In the genomic region with DNA sequence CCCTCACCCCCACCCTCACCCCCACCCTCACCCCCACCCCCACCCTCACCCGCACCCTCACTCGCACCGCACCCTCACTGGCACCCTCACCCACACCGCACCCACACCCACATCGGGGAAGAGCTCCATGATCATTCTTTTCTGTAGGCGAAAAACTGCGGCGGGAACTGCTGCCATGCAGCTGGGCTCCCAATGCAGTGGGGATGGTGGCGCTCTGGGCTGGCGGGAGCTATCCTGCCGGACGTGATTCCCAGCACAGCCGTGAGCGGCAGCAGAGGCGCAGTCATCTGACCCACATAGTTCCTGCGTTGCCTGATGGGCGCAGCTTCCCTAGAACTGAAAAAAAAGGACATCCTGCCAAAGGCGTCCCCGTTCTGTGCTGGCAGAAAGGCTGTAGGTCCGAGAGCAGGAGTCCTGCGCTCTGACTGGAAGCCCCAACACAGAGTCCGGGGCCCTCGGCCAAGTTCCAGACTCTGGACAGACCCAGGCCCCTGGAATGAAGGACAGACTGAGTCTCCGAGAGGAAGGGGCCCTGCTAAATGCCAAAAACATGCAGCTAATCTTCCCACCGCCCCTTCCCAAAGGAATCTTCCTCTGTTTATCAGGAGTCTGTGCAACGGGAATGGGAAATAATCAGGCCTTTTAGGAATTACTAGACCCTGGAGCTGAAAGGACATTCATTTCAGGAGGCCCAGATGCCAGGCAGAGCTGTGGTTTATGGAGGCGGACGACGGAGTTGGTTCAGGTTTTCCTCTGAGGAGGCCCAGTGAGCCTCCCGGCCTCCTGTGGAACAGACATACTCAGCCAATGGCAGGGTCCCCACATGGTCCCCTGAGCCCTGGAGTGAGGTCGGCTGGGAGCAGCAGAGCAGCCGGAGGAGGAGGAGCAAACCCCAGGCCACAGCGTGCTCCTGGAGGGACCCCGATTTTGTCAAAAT, we compare ENCODE assay signal across 9 cellular contexts. TPM values are rescaled to one million over a fixed set of nuclear protein-coding genes. Genes with fewer than 3 reads are reported as not detected.
DNase-seq lines count a peak whose midpoint lies in the region; ATAC-seq, FAIRE-seq and TF ChIP-seq lines count a peak whose summit lies in the region.
"Had no signal": no experiment of that assay in that cellular context is flagged by ENCODE, and none has a peak within 500 bp of the region (broad histone marks: within the 10 kb centered on the region; RNA-seq: fewer than 3 reads in every experiment).

No MANE protein-coding gene starts in this region.

- H3K27me3 ChIP-seq in thymus (ENCODE audit: control insufficient read depth, insufficient read depth): no peaks in the 10 kb centered on the region

- H3K4me3 ChIP-seq in thymus (ENCODE audit: low read length): no peak overlapping the region

- H3K36me3 Mint-ChIP-seq in memory B cell: peaks cover 1% of the 10 kb centered on the region
- H3K36me3 Mint-ChIP-seq: natural killer cell treated with Interleukin-12 subunit alpha and Interleukin-12 subunit beta and Interleukin-15 and Interleukin-18, amount 100 ng/mL, for 72 hours had no signal

- DNase-seq in HuH-7.5 (ENCODE audit: low spot score) (peak; percentile 97), RCC 7860 (ENCODE audit: low spot score) (peak; percentile 83), ecto neural progenitor cell (ENCODE audit: low spot score) (peak; percentile 89), memory B cell (ENCODE audit: low spot score in 2 of 2) (no peak)

- peaks cover 8% of the 10 kb centered on the region for H3K4me1 Mint-ChIP-seq in memory B cell

- peaks cover 10% of the 10 kb centered on the region for H3K4me1 ChIP-seq in thymus (ENCODE audit: control insufficient read depth, insufficient read depth, low read length)

- H3K9me3 Mint-ChIP-seq in memory B cell: no peaks in the 10 kb centered on the region
- H3K9me3 Mint-ChIP-seq: natural killer cell treated with Interleukin-12 subunit alpha and Interleukin-12 subunit beta and Interleukin-15 and Interleukin-18, amount 100 ng/mL, for 72 hours had no signal

- H3K27ac ChIP-seq in C4-2B: peak overlapping the region; percentile 67
- H3K27ac ChIP-seq in thymus (ENCODE audit: low read depth): peak overlapping the region; percentile 26

- peaks cover 4% of the 10 kb centered on the region for H3K27me3 Mint-ChIP-seq in memory B cell

- H3K27ac Mint-ChIP-seq in memory B cell: peak overlapping the region; percentile 79

- 71% methylated on average over 34 of the region's 34 CpGs for WGBS in thymus

- no peak overlapping the region for H3K4me3 Mint-ChIP-seq in memory B cell
- H3K4me3 Mint-ChIP-seq: natural killer cell treated with Interleukin-12 subunit alpha and Interleukin-12 subunit beta and Interleukin-15 and Interleukin-18, amount 100 ng/mL, for 72 hours had no signal

- H3K36me3 ChIP-seq in thymus (ENCODE audit: control insufficient read depth, insufficient read depth): peaks cover 12% of the 10 kb centered on the region

- no peaks in the 10 kb centered on the region for H3K9me3 ChIP-seq in thymus (ENCODE audit: control insufficient read depth)

- peak; percentile 63 for FAIRE-seq in RCC 7860 (lab: Jason Lieb, UNC)

- no peak; the same call in 1 of the 2 replicates for TF ChIP-seq CTCF in C4-2B (conservative IDR thresholded peaks at IDR 0.05)

- ATAC-seq in memory B cell (ENCODE audit: low read depth) (no peak), HG03469 (IDR thresholded peaks at IDR 0.05; ENCODE audit: unreplicated experiment) (no peak), GM21367 (IDR thresholded peaks at IDR 0.05; ENCODE audit: unreplicated experiment) (no peak)

RNA-seq across cellular contexts. Expression of a gene that starts 14.1 kb away (rescaled TPM):
- 10.9 TPM for polyA plus RNA-seq in thymus

RNA-seq across cellular contexts. Expression of a gene that starts 50.6 kb away (rescaled TPM):
- 33.2 TPM for polyA plus RNA-seq in thymus

RNA-seq across cellular contexts. Expression of a gene that starts 58.8 kb away (rescaled TPM):
- 7.0 TPM for polyA plus RNA-seq in thymus

Comparison
In these comparisons a context has a peak if more than half of its experiments do, and no peak if none do; other contexts are left out.
1. DNase-seq: peak in HuH-7.5 (single experiment), RCC 7860 (single experiment) and ecto neural progenitor cell (single experiment); none in memory B cell (0 of 2).